ENCODE assay signal across 1 cellular context in genomic region chr1:38558476-38559179, GRCh38.
TF ChIP-seq lines count a peak whose summit lies in the region.

No MANE protein-coding gene starts in this region.

TF ChIP-seq in GM12878, 131 proteins besides CTCF, POLR2A, EP300 and RAD21 (continued from another document):
- TF ChIP-seq ZNF687 (IDR thresholded peaks at IDR 0.05) (no peak), ESRRA (IDR thresholded peaks at IDR 0.05; ENCODE audit: low read length) (no peak), MTA2 (IDR thresholded peaks at IDR 0.05; ENCODE audit: low read depth) (peak; percentile 89)
TF ChIP-seq in GM12878: peak in this region for 16.
